Comparison of ENCODE assay signal across 8 cellular contexts in the genomic region with DNA sequence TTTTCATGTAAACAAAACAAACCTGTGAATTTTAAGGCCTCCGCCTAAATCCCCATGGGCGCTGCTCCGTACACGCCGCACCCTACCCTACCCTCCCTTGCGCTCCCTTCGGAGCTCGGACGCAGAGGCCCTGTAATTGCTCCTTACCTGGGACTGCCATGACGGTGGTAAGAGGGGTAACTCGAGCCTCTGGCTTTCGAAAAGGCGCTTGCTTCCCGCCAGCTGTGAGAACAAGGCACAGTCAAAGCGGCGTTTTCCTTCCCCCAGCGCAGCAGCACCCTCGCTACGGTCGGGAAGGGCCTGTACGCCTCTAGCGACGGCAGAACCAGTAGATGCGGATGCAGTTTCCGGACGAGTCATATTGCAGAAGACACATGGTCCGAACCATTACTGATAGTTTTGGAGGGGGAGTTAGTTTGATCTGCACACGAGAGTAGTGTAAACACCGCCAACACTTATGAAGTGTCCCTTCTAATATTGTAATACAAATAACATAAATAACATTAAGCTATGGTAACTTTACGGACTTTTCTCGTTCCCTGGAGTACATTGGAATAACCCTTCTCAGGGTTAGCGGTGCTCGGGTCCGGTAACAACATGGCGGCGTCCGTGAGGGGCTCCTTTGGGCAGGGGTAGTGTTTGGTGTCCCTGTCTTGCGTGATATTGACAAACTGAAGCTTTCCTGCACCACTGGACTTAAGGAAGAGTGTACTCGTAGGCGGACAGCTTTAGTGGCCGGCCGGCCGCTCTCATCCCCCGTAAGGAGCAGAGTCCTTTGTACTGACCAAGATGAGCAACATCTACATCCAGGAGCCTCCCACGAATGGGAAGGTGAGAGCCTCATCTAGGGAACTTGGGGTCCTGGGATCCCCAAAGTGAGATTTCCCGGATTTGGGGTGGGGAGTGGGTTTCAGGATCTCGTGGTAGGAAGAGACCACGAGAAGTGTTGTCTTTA. TPM values are rescaled to one million over a fixed set of nuclear protein-coding genes. Genes with fewer than 3 reads are reported as not detected.
A peak's percentile ranks its signal among the peaks of the same experiment; 100 is the strongest.
DNase-seq lines count a peak whose midpoint lies in the region; ATAC-seq and FAIRE-seq lines count a peak whose summit lies in the region.

A gene with protein sequence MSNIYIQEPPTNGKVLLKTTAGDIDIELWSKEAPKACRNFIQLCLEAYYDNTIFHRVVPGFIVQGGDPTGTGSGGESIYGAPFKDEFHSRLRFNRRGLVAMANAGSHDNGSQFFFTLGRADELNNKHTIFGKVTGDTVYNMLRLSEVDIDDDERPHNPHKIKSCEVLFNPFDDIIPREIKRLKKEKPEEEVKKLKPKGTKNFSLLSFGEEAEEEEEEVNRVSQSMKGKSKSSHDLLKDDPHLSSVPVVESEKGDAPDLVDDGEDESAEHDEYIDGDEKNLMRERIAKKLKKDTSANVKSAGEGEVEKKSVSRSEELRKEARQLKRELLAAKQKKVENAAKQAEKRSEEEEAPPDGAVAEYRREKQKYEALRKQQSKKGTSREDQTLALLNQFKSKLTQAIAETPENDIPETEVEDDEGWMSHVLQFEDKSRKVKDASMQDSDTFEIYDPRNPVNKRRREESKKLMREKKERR (plus strand): TSS at position 573 of the 955 bp plus-strand sequence. CDS start 217 bp downstream, at position 790.
TSS of gene SREK1IP1 (minus strand) at position 334 of the 955 bp plus-strand sequence. CDS start at position 160, 174 bp downstream.

- peak; percentile 72 for DNase-seq in DMS79 treated with DMSO at 0.1 percent for 48 hours (lab: John Stamatoyannopoulos, UW)
- DNase-seq in KG1 (lab: John Stamatoyannopoulos, UW): peak; percentile 75
- peak; percentile 66 for DNase-seq in RCC 7860 (ENCODE audit: low spot score)
- peak; percentile 55 for DNase-seq in activated T-helper 1 cell treated with Interleukin-2 at 50 U/mL for 16 hours (ENCODE audit: low read depth)
- peak; percentile 93 for DNase-seq in fibroblast of gingiva (ENCODE audit: low read depth)
- peak; percentile 78 for DNase-seq in naive B cell

- H3K36me3 Mint-ChIP-seq in naive B cell: peaks cover 0 to 7% of the 10 kb centered on the region in 2 donors
- H3K36me3 Mint-ChIP-seq in stimulated activated memory B cell treated with anti-CD40 and anti-IgM and Interleukin-4, amounts not matched to agents 10 μg/mL and 1 μg/mL and 100 μg/mL, for 72 hours: peaks cover 13% of the 10 kb centered on the region

- H3K27ac Mint-ChIP-seq in naive B cell: peak within 1 kb of the TSS; percentile 97 to 99 (median 98)
- H3K27ac Mint-ChIP-seq in stimulated activated memory B cell treated with anti-CD40 and anti-IgM and Interleukin-4, amounts not matched to agents 10 μg/mL and 1 μg/mL and 100 μg/mL, for 72 hours: peak within 1 kb of the TSS; percentile 100

- no peak for FAIRE-seq in RCC 7860 (lab: Jason Lieb, UNC)

- no peaks in the 10 kb centered on the region for H3K9me3 Mint-ChIP-seq in naive B cell
- H3K9me3 Mint-ChIP-seq in stimulated activated memory B cell treated with anti-CD40 and anti-IgM and Interleukin-4, amounts not matched to agents 10 μg/mL and 1 μg/mL and 100 μg/mL, for 72 hours: no peaks in the 10 kb centered on the region

- H3K27me3 Mint-ChIP-seq in naive B cell: no peaks in the 10 kb centered on the region
- H3K27me3 Mint-ChIP-seq in stimulated activated memory B cell treated with anti-CD40 and anti-IgM and Interleukin-4, amounts not matched to agents 10 μg/mL and 1 μg/mL and 100 μg/mL, for 72 hours: no peaks in the 10 kb centered on the region

- ATAC-seq in GM21723 (IDR thresholded peaks at IDR 0.05; ENCODE audit: unreplicated experiment): peak; percentile 96
- ATAC-seq in naive B cell (ENCODE audit: low read depth in 2 of 2): peak; percentile 92 to 94
- ATAC-seq in stimulated activated memory B cell treated with anti-CD40 and anti-IgM and Interleukin-4, amounts not matched to agents 10 μg/mL and 1 μg/mL and 100 μg/mL, for 72 hours: peak; percentile 98

- H3K4me3 Mint-ChIP-seq in naive B cell: peak within 1 kb of the TSS; percentile 95 to 100 (median 99)
- peak within 1 kb of the TSS; percentile 98 for H3K4me3 Mint-ChIP-seq in stimulated activated memory B cell treated with anti-CD40 and anti-IgM and Interleukin-4, amounts not matched to agents 10 μg/mL and 1 μg/mL and 100 μg/mL, for 72 hours

- peaks cover 48 to 59% (median 58%) of the 10 kb centered on the region in 3 donors for H3K4me1 Mint-ChIP-seq in naive B cell
- peaks cover 57% of the 10 kb centered on the region for H3K4me1 Mint-ChIP-seq in stimulated activated memory B cell treated with anti-CD40 and anti-IgM and Interleukin-4, amounts not matched to agents 10 μg/mL and 1 μg/mL and 100 μg/mL, for 72 hours

RNA-seq across cellular contexts. Expression of the first gene that starts in this region (rescaled TPM):
- 10 to 100 TPM; 26.5 to 43.5 (median 35.1) TPM for polyA plus RNA-seq in naive B cell (ENCODE audit: low read depth in 6 of 6)

RNA-seq across cellular contexts. Expression of gene SREK1IP1, which starts in this region (rescaled TPM):
- polyA plus RNA-seq in naive B cell (ENCODE audit: low read depth in 6 of 6): 10 to 100 TPM; 17.1 to 32.8 (median 26.6) TPM

Comparison
In these comparisons a context has a peak if more than half of its experiments do, and no peak if none do; other contexts are left out.
1. Peak in every context shown above with its lines: DNase-seq and ATAC-seq.